Comparison of ENCODE assay signal across 8 cellular contexts in the genomic region with DNA sequence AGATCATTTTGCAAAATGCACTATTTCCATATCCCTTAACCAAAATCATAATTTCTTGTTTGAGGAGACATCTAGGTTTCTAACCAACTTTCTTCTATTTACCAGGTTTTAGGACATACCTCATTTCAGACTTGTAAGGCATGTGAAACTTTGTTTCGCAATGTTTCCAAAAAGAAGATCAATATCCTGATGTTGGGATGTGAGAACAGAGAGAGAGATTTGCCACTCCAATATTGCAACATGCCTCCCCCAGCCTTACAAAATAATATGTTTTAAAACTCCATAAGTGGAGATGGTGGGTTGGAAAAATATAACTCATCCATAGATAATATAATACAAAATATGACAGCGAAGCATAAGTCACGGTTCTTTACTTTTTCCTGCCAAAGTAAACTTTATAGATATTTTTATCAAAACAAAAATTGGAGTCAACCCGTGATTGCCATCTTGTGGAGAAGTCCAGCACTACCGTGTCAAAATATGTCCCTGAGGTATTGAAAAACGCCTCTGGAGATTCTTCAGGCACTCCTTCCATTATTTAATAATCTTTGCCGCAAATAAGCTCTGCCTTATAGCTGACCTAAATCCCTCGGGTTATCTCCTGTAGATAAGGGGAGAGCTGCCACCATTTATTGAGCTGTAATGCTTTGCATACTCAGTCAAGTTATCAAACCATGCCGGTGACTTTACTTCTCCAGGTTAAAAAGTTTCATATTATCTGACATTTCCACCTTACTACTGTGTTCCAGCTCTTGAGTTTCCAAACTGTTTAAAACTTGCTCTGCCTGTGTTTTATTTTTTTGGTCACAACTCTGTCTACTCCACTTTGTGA.
DNase-seq lines count a peak whose midpoint lies in the region; ATAC-seq and TF ChIP-seq lines count a peak whose summit lies in the region.

No MANE protein-coding gene starts in this region.

- H3K36me3 ChIP-seq in OCI-LY1 (ENCODE audit: insufficient read depth, low read length) = no peaks in the 10 kb centered on the region

- H3K9me3 ChIP-seq in OCI-LY1 (ENCODE audit: low read length) (no peaks in the 10 kb centered on the region), T-helper 17 cell (ENCODE audit: control insufficient read depth, low read length, poor library complexity, severe bottlenecking) (no peaks in the 10 kb centered on the region)

- H3K9ac ChIP-seq in OCI-LY1 (ENCODE audit: low read length) = no peak overlapping the region

- H3K4me1 ChIP-seq in OCI-LY1 (ENCODE audit: insufficient read depth, low read length, severe bottlenecking) = no peaks in the 10 kb centered on the region

- H3K4me2 ChIP-seq in OCI-LY1 (ENCODE audit: low read length) = no peak overlapping the region

- no peak overlapping the region for H2AFZ ChIP-seq in OCI-LY1 (ENCODE audit: low read length)

- H3K79me2 ChIP-seq in OCI-LY1 (ENCODE audit: insufficient read depth, low read length) = no peaks in the 10 kb centered on the region

- DNase-seq in D341Med (ENCODE audit: low spot score) (peak; percentile 55), endothelial cell (ENCODE audit: low spot score) (peak; percentile 20), retinal pigment epithelial cell (ENCODE audit: low read depth) (no peak), KG1 (lab: John Stamatoyannopoulos, UW) (no peak), posterior vena cava (ENCODE audit: low spot score) (no peak), T-helper 17 cell (no peak)

- H3K27me3 ChIP-seq in OCI-LY1 (ENCODE audit: insufficient read depth, low read length) = no peaks in the 10 kb centered on the region

- H3K4me3 ChIP-seq in OCI-LY1 (ENCODE audit: low read depth, low read length, poor library complexity, severe bottlenecking) (no peak overlapping the region), retinal pigment epithelial cell (ENCODE audit: low read length) (no peak overlapping the region)

- no peaks in the 10 kb centered on the region for H3K9me3 Mint-ChIP-seq in endothelial cell (ENCODE audit: unreplicated experiment)

- intact Hi-C loops in posterior vena cava (cut with DNase I) = no loop called here

- no peaks in the 10 kb centered on the region for H3F3A ChIP-seq in OCI-LY1 (ENCODE audit: insufficient read depth, low read length)

- H3K36me3 Mint-ChIP-seq in endothelial cell (ENCODE audit: low read depth, unreplicated experiment) = no peaks in the 10 kb centered on the region
- no peaks in the 10 kb centered on the region for H3K36me3 Mint-ChIP-seq in T-helper 17 cell (ENCODE audit: low read depth)

- H3K27ac Mint-ChIP-seq in endothelial cell (ENCODE audit: unreplicated experiment) (no peak overlapping the region), T-helper 17 cell (no peak overlapping the region)

- H3K27ac ChIP-seq in OCI-LY1 (ENCODE audit: low read depth, low read length, poor library complexity, severe bottlenecking) = no peak overlapping the region

- H3K4me3 Mint-ChIP-seq in endothelial cell (ENCODE audit: unreplicated experiment) = no peak overlapping the region
- H3K4me3 Mint-ChIP-seq in T-helper 17 cell = no peak overlapping the region

- H3K27me3 Mint-ChIP-seq in endothelial cell (ENCODE audit: unreplicated experiment) = no peaks in the 10 kb centered on the region
- H3K27me3 Mint-ChIP-seq in T-helper 17 cell = peaks cover 8% of the 10 kb centered on the region

- no peaks in the 10 kb centered on the region for H3K9me2 ChIP-seq in OCI-LY1 (ENCODE audit: low read depth, low read length)

- H3K4me1 Mint-ChIP-seq in endothelial cell (ENCODE audit: unreplicated experiment) (no peaks in the 10 kb centered on the region), T-helper 17 cell (no peaks in the 10 kb centered on the region)

- ATAC-seq in HG02642 (IDR thresholded peaks at IDR 0.05; ENCODE audit: poor library complexity, unreplicated experiment) = peak; percentile 43
- no peak for ATAC-seq in T-helper 17 cell

- peak; percentile 54; the same call in 1 of the 2 replicates for TF ChIP-seq CTCF in OCI-LY1 (IDR thresholded peaks at IDR 0.05; ENCODE audit: low read length)
- TF ChIP-seq CTCF in endothelial cell (IDR thresholded peaks at IDR 0.05; ENCODE audit: unreplicated experiment) = peak; percentile 81
- peak; percentile 81 for TF ChIP-seq CTCF in retinal pigment epithelial cell (conservative IDR thresholded peaks at IDR 0.05; ENCODE audit: low read depth, low read length)

- no peaks in the 10 kb centered on the region for H4K20me1 ChIP-seq in OCI-LY1 (ENCODE audit: insufficient read depth, low read length)

Comparison
In these comparisons a context has a peak if more than half of its experiments do, and no peak if none do; other contexts are left out.
1. DNase-seq: peak in D341Med (single experiment) and endothelial cell (single experiment); none in retinal pigment epithelial cell (single experiment), KG1 (single experiment), posterior vena cava (single experiment) and T-helper 17 cell (0 of 3).
2. Peak in every context shown above with its lines, with median percentiles within 50 percentile points of each other: CTCF ChIP-seq.